ENCODE assay signal across 9 cellular contexts in the genomic region with DNA sequence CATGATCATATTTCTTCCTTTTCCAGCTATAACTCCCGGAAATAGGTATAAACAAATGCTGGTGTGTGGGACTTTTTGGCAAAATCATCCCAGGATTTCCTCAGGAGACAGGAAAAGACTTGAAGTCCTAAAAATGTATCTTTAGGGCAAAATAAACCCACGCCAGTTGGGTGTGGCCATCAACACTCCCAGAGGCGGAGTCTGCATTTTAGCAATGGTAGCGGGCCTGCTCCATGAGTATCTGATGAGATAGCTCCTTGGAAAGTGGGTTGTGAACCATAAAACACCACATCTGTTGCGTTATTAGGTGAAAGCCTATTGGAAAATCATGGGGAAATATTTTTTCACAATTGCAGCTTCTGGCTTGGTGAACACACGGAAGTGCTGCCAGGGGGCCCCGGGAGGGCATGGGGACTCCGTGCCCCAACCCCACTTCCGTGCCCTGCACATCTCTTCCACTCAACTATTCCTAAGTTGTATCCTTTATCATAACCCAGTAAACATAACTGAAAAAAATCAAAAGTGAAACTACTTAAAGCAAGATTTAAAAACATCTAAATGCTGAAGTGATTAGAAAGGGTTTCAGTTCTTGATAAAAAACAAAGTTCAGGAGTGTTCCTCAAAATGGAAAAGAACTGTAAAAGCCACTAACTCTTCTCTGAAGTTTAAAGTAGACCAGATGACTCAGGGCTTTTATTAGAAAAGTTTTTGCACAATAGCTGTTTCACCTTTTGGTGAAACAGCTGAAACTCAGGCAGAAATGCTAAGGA.
A peak's percentile ranks its signal among the peaks of the same experiment; 100 is the strongest.
DNase-seq lines count a peak whose midpoint lies in the region; ATAC-seq and TF ChIP-seq lines count a peak whose summit lies in the region.
"Had no signal": no experiment of that assay in that cellular context is flagged by ENCODE, and none has a peak within 500 bp of the region (broad histone marks: within the 10 kb centered on the region; RNA-seq: fewer than 3 reads in every experiment).

No MANE protein-coding gene starts in this region.

- H3K4me3 Mint-ChIP-seq in activated CD4-positive, alpha-beta T cell treated with anti-CD3 and anti-CD28 coated beads, Interleukin-2, amount 10 ng/mL, durations not matched to agents 24 days and 14 days = peak overlapping the region; percentile 44

- no peak for TF ChIP-seq CTCF in WI38 (IDR thresholded peaks at IDR 0.05; ENCODE audit: low read depth, low read length)

- H3K36me3 Mint-ChIP-seq in activated CD4-positive, alpha-beta T cell treated with anti-CD3 and anti-CD28 coated beads, Interleukin-2, amount 10 ng/mL, durations not matched to agents 24 days and 14 days (ENCODE audit: low read depth) = no peaks in the 10 kb centered on the region

- H3K9me3 Mint-ChIP-seq in activated CD4-positive, alpha-beta T cell treated with anti-CD3 and anti-CD28 coated beads, Interleukin-2, amount 10 ng/mL, durations not matched to agents 24 days and 14 days = peaks cover 5% of the 10 kb centered on the region

- no peak for DNase-seq in activated CD4-positive, alpha-beta T cell treated with anti-CD3 and anti-CD28 coated beads, Interleukin-2, amount 10 ng/mL, durations not matched to agents 24 days and 14 days
- DNase-seq in activated CD4-positive, alpha-beta T cell treated with anti-CD3 and anti-CD28 coated beads for 4 hours = no peak
- DNase-seq in sciatic nerve (ENCODE audit: low spot score) (no peak), C1 segment of cervical spinal cord (lab: John Stamatoyannopoulos, UW) (no peak)

- H3K27ac Mint-ChIP-seq in activated CD4-positive, alpha-beta T cell treated with anti-CD3 and anti-CD28 coated beads, Interleukin-2, amount 10 ng/mL, durations not matched to agents 24 days and 14 days = peak overlapping the region; percentile 5

- ATAC-seq in HG02870 (IDR thresholded peaks at IDR 0.05; ENCODE audit: unreplicated experiment) = peak; percentile 37
- ATAC-seq in sciatic nerve = peak; percentile 39
- ATAC-seq in GM19328 (IDR thresholded peaks at IDR 0.05; ENCODE audit: unreplicated experiment) = no peak
- no peak for ATAC-seq in HG02678 (IDR thresholded peaks at IDR 0.05; ENCODE audit: unreplicated experiment)
- ATAC-seq: Right ventricle myocardium inferior had no signal

- intact Hi-C loops in activated CD4-positive, alpha-beta T cell treated with anti-CD3 and anti-CD28 coated beads, Interleukin-2, amount 10 ng/mL, durations not matched to agents 24 days and 14 days (cut with micrococcal nuclease) = no loop called here
- intact Hi-C loops in sciatic nerve (cut with DNase I) = no loop called here

- peak overlapping the region; percentile 42 for H3K4me3 ChIP-seq in WI38 (ENCODE audit: low read depth, low read length)

- no peaks in the 10 kb centered on the region for H3K27me3 Mint-ChIP-seq in activated CD4-positive, alpha-beta T cell treated with anti-CD3 and anti-CD28 coated beads, Interleukin-2, amount 10 ng/mL, durations not matched to agents 24 days and 14 days

- peaks cover 6% of the 10 kb centered on the region for H3K4me1 Mint-ChIP-seq in activated CD4-positive, alpha-beta T cell treated with anti-CD3 and anti-CD28 coated beads, Interleukin-2, amount 10 ng/mL, durations not matched to agents 24 days and 14 days

Comparison
In these comparisons a context has a peak if more than half of its experiments do, and no peak if none do; other contexts are left out.
1. ATAC-seq: peak in HG02870 (single experiment) and sciatic nerve (single experiment); none in GM19328 (single experiment) and HG02678 (single experiment).